7 cellular contexts compared by ENCODE assay signal in the genomic region with DNA sequence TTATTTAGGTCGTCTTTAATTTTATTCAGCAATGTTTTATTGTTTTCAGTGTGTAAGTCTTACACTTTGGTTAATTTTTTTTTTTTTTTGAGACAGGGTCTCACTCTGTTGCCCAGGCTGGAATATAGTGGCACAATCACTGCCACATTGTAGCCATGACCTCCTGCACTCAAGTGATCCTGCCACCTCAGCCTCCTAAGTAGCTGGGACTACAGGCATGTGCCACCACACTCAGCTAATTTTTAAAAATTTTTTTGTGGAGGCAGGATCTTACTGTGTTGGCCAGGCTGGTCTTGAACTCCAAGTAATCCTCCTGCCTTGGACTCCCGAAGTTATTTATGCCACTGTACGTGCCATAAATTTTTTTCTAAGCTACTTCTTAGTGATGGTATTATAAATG.
"Had no signal": no experiment of that assay in that cellular context is flagged by ENCODE, and none has a peak within 500 bp of the region (broad histone marks: within the 10 kb centered on the region; RNA-seq: fewer than 3 reads in every experiment).

No MANE protein-coding gene starts in this region.

- H3K4me3 Mint-ChIP-seq: IgD-negative memory B cell had no signal

- H3K9me3 Mint-ChIP-seq: IgD-negative memory B cell had no signal

- DNase-seq: GM23248, GOT3, H7, KG1 had no signal

- H3K27me3 Mint-ChIP-seq: IgD-negative memory B cell had no signal

- H3K4me3 ChIP-seq: GM23248, HAP-1 had no signal

- H3K27ac ChIP-seq: GM23248 had no signal

- H3K27ac Mint-ChIP-seq: IgD-negative memory B cell had no signal

- ATAC-seq: HCT116 had no signal

- H3K36me3 ChIP-seq: HAP-1 had no signal

- H3K9me3 ChIP-seq: HAP-1 had no signal

- H3K4me1 ChIP-seq: HAP-1 had no signal
